ENCODE assay signal across 8 cellular contexts in the genomic region with DNA sequence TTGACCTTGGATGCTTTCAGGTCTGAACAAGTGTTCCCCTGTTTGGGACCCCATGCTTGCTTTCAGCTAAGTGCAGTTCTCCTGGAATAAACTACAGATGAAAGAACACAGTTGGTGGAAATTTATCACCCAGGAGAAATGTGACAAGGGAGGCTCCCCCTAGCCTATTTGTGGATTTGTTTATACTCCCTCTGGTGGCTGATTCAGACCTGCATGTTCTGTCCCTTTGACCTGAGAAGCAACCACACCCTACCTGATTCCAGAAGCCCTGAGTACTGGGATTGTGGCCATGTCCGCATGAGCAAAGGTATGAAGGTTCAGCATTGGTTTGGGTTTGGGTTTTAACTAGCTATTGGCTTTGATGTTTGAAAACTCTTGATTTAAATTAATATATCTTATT.
DNase-seq lines count a peak whose midpoint lies in the region; ATAC-seq, FAIRE-seq and TF ChIP-seq lines count a peak whose summit lies in the region.

No MANE protein-coding gene starts in this region.

- FAIRE-seq in keratinocyte (lab: Jason Lieb, UNC): no peak

- no peaks in the 10 kb centered on the region for H3K79me2 ChIP-seq in keratinocyte (ENCODE audit: control insufficient read depth, insufficient read depth, low read length)

- H2AFZ ChIP-seq in keratinocyte (ENCODE audit: control insufficient read depth, low read length): no peak overlapping the region

- no peak overlapping the region for H3K27ac Mint-ChIP-seq in WTC11

- no peak overlapping the region for H3K4me3 ChIP-seq in NB4 (ENCODE audit: low read depth, low read length)
- no peak overlapping the region for H3K4me3 ChIP-seq in keratinocyte (ENCODE audit: control insufficient read depth in 2 of 3, extremely low read depth in 1 of 3, insufficient read depth in 2 of 3, low read depth in 1 of 3, low read length in 3 of 3)

- no peaks in the 10 kb centered on the region for H3K9me3 ChIP-seq in keratinocyte (ENCODE audit: control insufficient read depth, low read depth, low read length)

- H3K4me1 Mint-ChIP-seq in WTC11: no peaks in the 10 kb centered on the region

- no peak overlapping the region for H3K27ac ChIP-seq in keratinocyte (ENCODE audit: control insufficient read depth, insufficient read depth, low read length)

- peak; percentile 72; the same call in 1 of the 2 replicates for ATAC-seq in WTC11
- ATAC-seq in activated CD4-positive, CD25-positive, alpha-beta regulatory T cell treated with anti-CD3 and anti-CD28 coated beads, Interleukin-2, amount 50 U/mL, for 24 hours: no peak
- no peak for ATAC-seq in GM19455 (IDR thresholded peaks at IDR 0.05; ENCODE audit: unreplicated experiment)

- TF ChIP-seq POLR2A in NB4 (IDR thresholded peaks at IDR 0.05; ENCODE audit: extremely low read depth, insufficient read length): no peak

- no peaks in the 10 kb centered on the region for H3K4me1 ChIP-seq in keratinocyte (ENCODE audit: control insufficient read depth, extremely low read depth, insufficient read depth, low read length)

- no peaks in the 10 kb centered on the region for H3K27me3 ChIP-seq in keratinocyte (ENCODE audit: control insufficient read depth, extremely low read depth, insufficient read depth, low read length)

- H3K36me3 Mint-ChIP-seq in WTC11: no peaks in the 10 kb centered on the region

- DNase-seq in DMS153 treated with DMSO at 0.1 percent for 48 hours (lab: John Stamatoyannopoulos, UW; ENCODE audit: unreplicated experiment) (peak; percentile 37), DMS153 (lab: John Stamatoyannopoulos, UW) (no peak), NB4 (ENCODE audit: low read depth) (peak; percentile 35), WTC11 (ENCODE audit: low spot score) (peak; percentile 11), keratinocyte (ENCODE audit: low read depth, low spot score) (no peak), activated T-cell treated with anti-CD3 and anti-CD28 coated beads for 4 hours (no peak)

- CTCF ChIA-PET in WTC11 (lab: Charles Lee): no interaction called here

- POLR2A ChIA-PET in WTC11 (lab: Charles Lee): no interaction called here

- H3K27me3 Mint-ChIP-seq in WTC11 (ENCODE audit: low read depth): no peaks in the 10 kb centered on the region; the same call in 1 of the 2 replicates

- no peak overlapping the region for H3K4me2 ChIP-seq in keratinocyte (ENCODE audit: control insufficient read depth, extremely low read depth, insufficient read depth, low read depth, low read length)

- no peak overlapping the region for H3K4me3 Mint-ChIP-seq in WTC11

- dilution Hi-C loops in keratinocyte (cut with MboI; ENCODE audit: extremely low pct_ligation_motif_present, low sequenced_read_pairs): no loop called here

- no peak overlapping the region for H3K9ac ChIP-seq in keratinocyte (ENCODE audit: control insufficient read depth, extremely low read depth, insufficient read depth, low read length)

- no peaks in the 10 kb centered on the region for H3K36me3 ChIP-seq in keratinocyte (ENCODE audit: control insufficient read depth in 2 of 2, extremely low read depth in 1 of 2, insufficient read depth in 2 of 2, low read length in 2 of 2)

- no peaks in the 10 kb centered on the region for H4K20me1 ChIP-seq in keratinocyte (ENCODE audit: control insufficient read depth, extremely low read depth, insufficient read depth, low read length)

- H3K9me1 ChIP-seq in keratinocyte (ENCODE audit: control insufficient read depth, extremely low read depth, insufficient read depth, low read length): no peaks in the 10 kb centered on the region

- peak; percentile 45 for TF ChIP-seq CTCF in NB4 (IDR thresholded peaks at IDR 0.05; ENCODE audit: low read depth, low read length)
- TF ChIP-seq CTCF in WTC11 (IDR thresholded peaks at IDR 0.05): peak; percentile 33
- peak; percentile 55 to 66 (median 63) for TF ChIP-seq CTCF in keratinocyte (optimal IDR thresholded peaks at IDR 0.05 in 1 of 3, IDR thresholded peaks at IDR 0.05 in 1 of 3, conservative IDR thresholded peaks at IDR 0.05 in 1 of 3; ENCODE audit: extremely low read depth in 1 of 3, insufficient read depth in 2 of 3, low read length in 3 of 3)

- 0 out of 2 replicates have a peak, but pooled peaks cover 3% of the 10 kb centered on the region for H3K9me3 Mint-ChIP-seq in WTC11

TF ChIP-seq in WTC11, 78 proteins besides CTCF, POLR2A, EP300 and RAD21:
- TF ChIP-seq RORB (CRISPR knock-in tag; IDR thresholded peaks at IDR 0.05): no peak
TF ChIP-seq in WTC11: peak in this region for 0.

Comparison
In these comparisons a context has a peak if more than half of its experiments do, and no peak if none do; other contexts are left out.
1. DNase-seq: peak in DMS153 treated with DMSO at 0.1 percent for 48 hours (single experiment), NB4 (single experiment) and WTC11 (single experiment); none in DMS153 (single experiment), keratinocyte (single experiment) and activated T-cell treated with anti-CD3 and anti-CD28 coated beads for 4 hours (single experiment).
2. Peak in every context shown above with its lines, with median percentiles within 50 percentile points of each other: CTCF ChIP-seq.